ENCODE assay signal across 8 cellular contexts in genomic region chr5:10563132-10563939, GRCh38. TPM values are rescaled to one million over a fixed set of nuclear protein-coding genes. Genes with fewer than 3 reads are reported as not detected.
DNase-seq lines count a peak whose midpoint lies in the region; ATAC-seq and TF ChIP-seq lines count a peak whose summit lies in the region.

No MANE protein-coding gene starts in this region.

- DNase-seq in NCI-H510A (lab: John Stamatoyannopoulos, UW) (peak; percentile 39), NCI-H510A treated with DMSO at 0.1 percent for 48 hours (lab: John Stamatoyannopoulos, UW) (no peak), T-helper 1 cell (peak; percentile 23 to 41 (median 40)), chondrocyte (ENCODE audit: low spot score) (no peak), memory B cell (ENCODE audit: low spot score in 2 of 2) (peak; percentile 65 to 73), SKM-1 treated with dmso at 0.1 percent for 144 hours (lab: John Stamatoyannopoulos, UW; ENCODE audit: unreplicated experiment) (no peak)
- peak; percentile 30 for DNase-seq in stimulated activated CD8-positive, alpha-beta memory T cell treated with anti-CD3 and anti-CD28 coated beads, Interleukin-4, amount 100 ng/mL, for 24 hours (ENCODE audit: low read depth)

- H3K36me3 Mint-ChIP-seq in chondrocyte (ENCODE audit: low read depth), result no peaks in the 10 kb centered on the region
- H3K36me3 Mint-ChIP-seq in memory B cell, result no peaks in the 10 kb centered on the region

- no peak overlapping the region for H3K27ac Mint-ChIP-seq in chondrocyte (ENCODE audit: unreplicated experiment)
- H3K27ac Mint-ChIP-seq in memory B cell, result peak overlapping the region; percentile 95

- no peak for TF ChIP-seq CTCF in chondrocyte (IDR thresholded peaks at IDR 0.05)

- H3K27me3 Mint-ChIP-seq in chondrocyte (ENCODE audit: low read depth), result no peaks in the 10 kb centered on the region
- no peaks in the 10 kb centered on the region for H3K27me3 Mint-ChIP-seq in memory B cell

- peak; percentile 18 for ATAC-seq in HG03064 (IDR thresholded peaks at IDR 0.05; ENCODE audit: low read depth, unreplicated experiment)
- peak; percentile 48 for ATAC-seq in memory B cell (ENCODE audit: low read depth)

- H3K4me1 Mint-ChIP-seq in chondrocyte (ENCODE audit: low read depth) (peaks cover 27% of the 10 kb centered on the region), memory B cell (peaks cover 34% of the 10 kb centered on the region)

- H3K9me3 Mint-ChIP-seq in chondrocyte (ENCODE audit: low read depth) (no peaks in the 10 kb centered on the region), memory B cell (no peaks in the 10 kb centered on the region)

- H3K4me3 Mint-ChIP-seq in chondrocyte (ENCODE audit: unreplicated experiment) (peak overlapping the region; percentile 65), memory B cell (peak overlapping the region; percentile 73)

RNA-seq across cellular contexts. Expression of gene ANKRD33B, which starts 0.5 kb away (rescaled TPM):
- total RNA-seq in chondrocyte, result 0.80 to 4.0 TPM (median 3.7 TPM) in 3 replicates

Comparison
In these comparisons a context has a peak if more than half of its experiments do, and no peak if none do; other contexts are left out.
1. DNase-seq: peak in NCI-H510A (single experiment), T-helper 1 cell (5 of 5), memory B cell (2 of 2) and stimulated activated CD8-positive, alpha-beta memory T cell treated with anti-CD3 and anti-CD28 coated beads, Interleukin-4, amount 100 ng/mL, for 24 hours (single experiment); none in NCI-H510A treated with DMSO at 0.1 percent for 48 hours (single experiment), chondrocyte (single experiment) and SKM-1 treated with dmso at 0.1 percent for 144 hours (single experiment).